ENCODE assay signal across 1 cellular context in the genomic region with DNA sequence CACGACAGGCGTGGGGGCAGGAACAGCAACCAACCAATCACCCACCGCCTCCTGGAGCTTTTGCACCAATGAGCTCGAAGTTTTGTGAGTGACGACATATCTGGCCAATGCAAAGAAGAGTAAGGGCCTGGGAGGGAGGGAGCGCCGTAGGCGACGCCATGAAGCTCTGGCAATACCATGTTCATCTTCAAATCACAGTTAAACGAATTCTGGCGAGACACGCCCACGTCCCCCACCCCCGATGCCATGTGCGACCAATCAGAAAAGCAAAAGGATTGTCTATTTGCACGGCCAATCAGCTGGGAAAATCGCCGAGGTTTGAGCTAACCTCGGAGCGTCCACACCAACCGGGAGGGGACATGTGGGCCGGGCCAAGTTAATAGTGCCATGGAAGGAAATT.
TF ChIP-seq lines count a peak whose summit lies in the region.

ARL17B (minus strand) TSS at position 12 of the 400 bp plus-strand sequence. CDS start 3,369 bp downstream, outside the sequence.

TF ChIP-seq in HepG2, 621 proteins besides CTCF, POLR2A, EP300 and RAD21:
- TF ChIP-seq PRDM10 (CRISPR knock-in tag; IDR thresholded peaks at IDR 0.05; ENCODE audit: low read depth) (0 out of 2 replicates have a peak, but pooled peaks have one; percentile 33), ZNF232 (CRISPR knock-in tag; IDR thresholded peaks at IDR 0.05; ENCODE audit: borderline replicate concordance) (peak; percentile 95), NFYB (CRISPR knock-in tag; IDR thresholded peaks at IDR 0.05) (peak; percentile 76), PBX2 (CRISPR knock-in tag; IDR thresholded peaks at IDR 0.05) (peak; percentile 78), HOXA3 (CRISPR knock-in tag; IDR thresholded peaks at IDR 0.05) (peak; percentile 21; the same call in 1 of the 2 replicates), NFYC (CRISPR knock-in tag; IDR thresholded peaks at IDR 0.05) (peak; percentile 78), SAP130 (CRISPR knock-in tag; IDR thresholded peaks at IDR 0.05; ENCODE audit: low read depth) (peak; percentile 77)
- TF ChIP-seq, protein P1, sequence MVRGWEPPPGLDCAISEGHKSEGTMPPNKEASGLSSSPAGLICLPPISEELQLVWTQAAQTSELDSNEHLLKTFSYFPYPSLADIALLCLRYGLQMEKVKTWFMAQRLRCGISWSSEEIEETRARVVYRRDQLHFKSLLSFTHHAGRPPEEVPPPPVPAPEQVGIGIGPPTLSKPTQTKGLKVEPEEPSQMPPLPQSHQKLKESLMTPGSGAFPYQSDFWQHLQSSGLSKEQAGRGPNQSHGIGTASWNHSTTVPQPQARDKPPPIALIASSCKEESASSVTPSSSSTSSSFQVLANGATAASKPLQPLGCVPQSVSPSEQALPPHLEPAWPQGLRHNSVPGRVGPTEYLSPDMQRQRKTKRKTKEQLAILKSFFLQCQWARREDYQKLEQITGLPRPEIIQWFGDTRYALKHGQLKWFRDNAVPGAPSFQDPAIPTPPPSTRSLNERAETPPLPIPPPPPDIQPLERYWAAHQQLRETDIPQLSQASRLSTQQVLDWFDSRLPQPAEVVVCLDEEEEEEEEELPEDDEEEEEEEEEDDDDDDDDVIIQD (CRISPR knock-in tag; IDR thresholded peaks at IDR 0.05; ENCODE audit: low read depth) = peak; percentile 90
- TF ChIP-seq, protein P2, sequence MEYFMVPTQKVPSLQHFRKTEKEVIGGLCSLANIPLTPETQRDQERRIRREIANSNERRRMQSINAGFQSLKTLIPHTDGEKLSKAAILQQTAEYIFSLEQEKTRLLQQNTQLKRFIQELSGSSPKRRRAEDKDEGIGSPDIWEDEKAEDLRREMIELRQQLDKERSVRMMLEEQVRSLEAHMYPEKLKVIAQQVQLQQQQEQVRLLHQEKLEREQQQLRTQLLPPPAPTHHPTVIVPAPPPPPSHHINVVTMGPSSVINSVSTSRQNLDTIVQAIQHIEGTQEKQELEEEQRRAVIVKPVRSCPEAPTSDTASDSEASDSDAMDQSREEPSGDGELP (IDR thresholded peaks at IDR 0.05; ENCODE audit: borderline replicate concordance, low read depth) = peak; percentile 44; the same call in 1 of the 2 replicates
